In genomic region chr13:40215747-40216146, GRCh38 we compare ENCODE assay signal across 30 cellular contexts.
"Had no signal": no experiment of that assay in that cellular context is flagged by ENCODE, and none has a peak within 500 bp of the region (broad histone marks: within the 10 kb centered on the region; RNA-seq: fewer than 3 reads in every experiment).

No MANE protein-coding gene starts in this region.

- H3K36me3 Mint-ChIP-seq: immature natural killer cell, natural killer cell had no signal

- H3K27me3 ChIP-seq: left lung, pancreas, right atrium auricular region, right lobe of liver, stomach, testis, thyroid gland, upper lobe of right lung had no signal

- FAIRE-seq: islet of Langerhans, kidney, pancreas, urothelium cell line had no signal

- H3K9me3 Mint-ChIP-seq: natural killer cell, nephron progenitor cell had no signal

- H3K36me3 ChIP-seq: left lung, lower lobe of right lung, pancreas, prostate gland, right atrium auricular region, right lobe of liver, stomach, thyroid gland, upper lobe of right lung had no signal

- H3K27me3 Mint-ChIP-seq: stimulated activated naive B cell treated with anti-CD40 and anti-IgM and Interleukin-4, amounts not matched to agents 10 μg/mL and 1 μg/mL and 100 μg/mL, for 72 hours had no signal

- H3K4me2 ChIP-seq: smooth muscle cell had no signal

- H3K27ac ChIP-seq: left lung, lower lobe of right lung, pancreas, prostate gland, right atrium auricular region, right lobe of liver, stomach, testis, thyroid gland, upper lobe of right lung had no signal

- ATAC-seq: left colon; left lung; lower lobe of right lung; natural killer cell; pancreas; stimulated activated naive CD8-positive, alpha-beta T cell treated with anti-CD3 and anti-CD28 coated beads, Interleukin-15, Interleukin-2, amounts not matched to agents 100 U/mL and 50 U/mL, for 24 hours; upper lobe of right lung had no signal

- H3K4me1 ChIP-seq: prostate gland had no signal

- DNase-seq: hypothalamus; immature natural killer cell; kidney; left colon; left lung; lower lobe of right lung; mammary epithelial cell; mesenchymal stem cell; natural killer cell; nephron progenitor cell; nucleus accumbens; pancreas; posterior cingulate gyrus; right lobe of liver; stimulated activated CD4-positive, alpha-beta T cell treated with anti-CD3 and anti-CD28 coated beads, Interleukin-1b, Interleukin-23, amount 100 ng/mL, for 48 hours; stimulated activated CD4-positive, alpha-beta T cell treated with anti-CD3 and anti-CD28 coated beads, Interleukin-2, amount 100 ng/mL, for 48 hours; stimulated activated CD4-positive, alpha-beta T cell treated with anti-CD3 and anti-CD28 coated beads, Interleukin-4, amount 100 ng/mL, for 4 hours; stimulated activated CD8-positive, alpha-beta memory T cell treated with anti-CD3 and anti-CD28 coated beads, Interleukin-4, amount 100 ng/mL, for 48 hours; stimulated activated naive B cell treated with anti-CD40 and anti-IgM and Interleukin-4, amounts not matched to agents 10 μg/mL and 1 μg/mL and 100 μg/mL, for 72 hours; stimulated activated naive CD8-positive, alpha-beta T cell treated with anti-CD3 and anti-CD28 coated beads, Interleukin-15, Interleukin-2, amounts not matched to agents 100 U/mL and 50 U/mL, for 24 hours; stomach; testis; thyroid gland; trophoblast cell; upper lobe of right lung had no signal

- H3K4me3 Mint-ChIP-seq: immature natural killer cell; natural killer cell; nephron progenitor cell; stimulated activated naive B cell treated with anti-CD40 and anti-IgM and Interleukin-4, amounts not matched to agents 10 μg/mL and 1 μg/mL and 100 μg/mL, for 72 hours had no signal

- H3K4me3 ChIP-seq: left lung, lower lobe of right lung, pancreas, prostate gland, right atrium auricular region, right lobe of liver, smooth muscle cell, stomach, testis, thyroid gland, upper lobe of right lung had no signal

- H3K9me3 ChIP-seq: left lung, lower lobe of right lung, pancreas, prostate gland, right atrium auricular region, right lobe of liver, stomach, testis, thyroid gland, upper lobe of right lung had no signal
